8 cellular contexts compared by ENCODE assay signal in genomic region chr20:3890410-3890751, GRCh38. TPM values are rescaled to one million over a fixed set of nuclear protein-coding genes. Genes with fewer than 3 reads are reported as not detected.
DNase-seq lines count a peak whose midpoint lies in the region; ATAC-seq lines count a peak whose summit lies in the region.

No MANE protein-coding gene starts in this region.

- ATAC-seq in CD4-positive, CD25-positive, alpha-beta regulatory T cell (ENCODE audit: low read depth in 2 of 2): no peak
- ATAC-seq in stimulated activated memory B cell treated with anti-CD40 and anti-IgM and Interleukin-4, amounts not matched to agents 10 μg/mL and 1 μg/mL and 100 μg/mL, for 72 hours: no peak
- ATAC-seq in HG03469 (IDR thresholded peaks at IDR 0.05; ENCODE audit: unreplicated experiment) (no peak), esophagus mucosa (no peak)

- H3K36me3 Mint-ChIP-seq in CD4-positive, CD25-positive, alpha-beta regulatory T cell: peaks cover 21% of the 10 kb centered on the region
- peaks cover 45% of the 10 kb centered on the region for H3K36me3 Mint-ChIP-seq in activated T-helper 1 cell treated with anti-CD3 and anti-CD28 coated beads, Interleukin-12 subunit alpha, Interleukin-12 subunit beta, Interleukin-2, Interleukin-4 antibody, amounts not matched to agents 30 ng/mL and 10 ng/mL and 1 ng/mL, durations not matched to agents 14 hours and 24 hours and 36 hours (ENCODE audit: low read depth)
- H3K36me3 Mint-ChIP-seq in stimulated activated memory B cell treated with anti-CD40 and anti-IgM and Interleukin-4, amounts not matched to agents 10 μg/mL and 1 μg/mL and 100 μg/mL, for 72 hours: peaks cover 21% of the 10 kb centered on the region

- H3K27me3 Mint-ChIP-seq in CD4-positive, CD25-positive, alpha-beta regulatory T cell: peaks cover 6% of the 10 kb centered on the region
- no peaks in the 10 kb centered on the region for H3K27me3 Mint-ChIP-seq in activated T-helper 1 cell treated with anti-CD3 and anti-CD28 coated beads, Interleukin-12 subunit alpha, Interleukin-12 subunit beta, Interleukin-2, Interleukin-4 antibody, amounts not matched to agents 30 ng/mL and 10 ng/mL and 1 ng/mL, durations not matched to agents 14 hours and 24 hours and 36 hours (ENCODE audit: insufficient read depth)
- no peaks in the 10 kb centered on the region for H3K27me3 Mint-ChIP-seq in stimulated activated memory B cell treated with anti-CD40 and anti-IgM and Interleukin-4, amounts not matched to agents 10 μg/mL and 1 μg/mL and 100 μg/mL, for 72 hours

- intact Hi-C loops in activated T-helper 1 cell treated with anti-CD3 and anti-CD28 coated beads, Interleukin-12 subunit alpha, Interleukin-12 subunit beta, Interleukin-2, Interleukin-4 antibody, amounts not matched to agents 30 ng/mL and 10 ng/mL and 1 ng/mL, durations not matched to agents 14 hours and 24 hours and 36 hours (cut with micrococcal nuclease): loop anchor here (1.0 kb wide), 1 partner anchor 195 kb away; no protein-coding TSS in a partner anchor

- no peaks in the 10 kb centered on the region for H3K9me3 ChIP-seq in CD4-positive, CD25-positive, alpha-beta regulatory T cell (ENCODE audit: control insufficient read depth in 2 of 2, low read length in 2 of 2)
- no peaks in the 10 kb centered on the region for H3K9me3 ChIP-seq in iPS DF 6.9 (ENCODE audit: control insufficient read depth, insufficient read depth, low read length)

- WGBS in iPS DF 6.9 (ENCODE audit: insufficient coverage, insufficient read length): no CpG with 5 or more reads among the region's 3 CpGs

- peaks cover 0 to 1% (median 0%) of the 10 kb centered on the region in 7 donors for H3K9me3 Mint-ChIP-seq in CD4-positive, CD25-positive, alpha-beta regulatory T cell
- no peaks in the 10 kb centered on the region for H3K9me3 Mint-ChIP-seq in activated T-helper 1 cell treated with anti-CD3 and anti-CD28 coated beads, Interleukin-12 subunit alpha, Interleukin-12 subunit beta, Interleukin-2, Interleukin-4 antibody, amounts not matched to agents 30 ng/mL and 10 ng/mL and 1 ng/mL, durations not matched to agents 14 hours and 24 hours and 36 hours
- no peaks in the 10 kb centered on the region for H3K9me3 Mint-ChIP-seq in stimulated activated memory B cell treated with anti-CD40 and anti-IgM and Interleukin-4, amounts not matched to agents 10 μg/mL and 1 μg/mL and 100 μg/mL, for 72 hours

- no peaks in the 10 kb centered on the region for H3K36me3 ChIP-seq in CD4-positive, CD25-positive, alpha-beta regulatory T cell (ENCODE audit: control insufficient read depth, insufficient read depth, low read length)
- H3K36me3 ChIP-seq in iPS DF 6.9 (ENCODE audit: control insufficient read depth, insufficient read depth, low read length): peaks cover 4% of the 10 kb centered on the region; the same call in 1 of the 2 replicates

- peak overlapping the region; percentile 99 for H3K4me3 ChIP-seq in CD4-positive, CD25-positive, alpha-beta regulatory T cell (ENCODE audit: low read depth, low read length)
- H3K4me3 ChIP-seq in iPS DF 6.9 (ENCODE audit: low read length): peak overlapping the region; percentile 93

- no peaks in the 10 kb centered on the region for H3K27me3 ChIP-seq in CD4-positive, CD25-positive, alpha-beta regulatory T cell (ENCODE audit: control insufficient read depth, insufficient read depth, low read length)
- no peaks in the 10 kb centered on the region for H3K27me3 ChIP-seq in iPS DF 6.9 (ENCODE audit: control insufficient read depth, insufficient read depth, low read length)

- H3K4me1 ChIP-seq in CD4-positive, CD25-positive, alpha-beta regulatory T cell (ENCODE audit: control insufficient read depth, insufficient read depth, low read length, poor library complexity, severe bottlenecking): peaks cover 62% of the 10 kb centered on the region
- H3K4me1 ChIP-seq in iPS DF 6.9 (ENCODE audit: control insufficient read depth, insufficient read depth, low read length): peaks cover 4% of the 10 kb centered on the region; the same call in 1 of the 2 replicates

- H3K27ac ChIP-seq in CD4-positive, CD25-positive, alpha-beta regulatory T cell (ENCODE audit: insufficient read depth, low read length, poor library complexity, severe bottlenecking): peak overlapping the region; percentile 90
- H3K27ac ChIP-seq in iPS DF 6.9 (ENCODE audit: low read length): no peak overlapping the region

- DNase-seq in CD4-positive, CD25-positive, alpha-beta regulatory T cell: no peak
- DNase-seq in HuH-7 (ENCODE audit: low spot score) (peak; percentile 51), iPS DF 6.9 (ENCODE audit: low read depth, low spot score) (no peak), NCI-H1930 (lab: John Stamatoyannopoulos, UW) (no peak)
- no peak for DNase-seq in activated T-helper 1 cell treated with anti-CD3 and anti-CD28 coated beads, Interleukin-12 subunit alpha, Interleukin-12 subunit beta, Interleukin-2, Interleukin-4 antibody, amounts not matched to agents 30 ng/mL and 10 ng/mL and 1 ng/mL, durations not matched to agents 14 hours and 24 hours and 36 hours (ENCODE audit: low spot score)

- H3K27ac Mint-ChIP-seq in CD4-positive, CD25-positive, alpha-beta regulatory T cell: peak overlapping the region; percentile 94 to 99 (median 95)
- H3K27ac Mint-ChIP-seq in activated T-helper 1 cell treated with anti-CD3 and anti-CD28 coated beads, Interleukin-12 subunit alpha, Interleukin-12 subunit beta, Interleukin-2, Interleukin-4 antibody, amounts not matched to agents 30 ng/mL and 10 ng/mL and 1 ng/mL, durations not matched to agents 14 hours and 24 hours and 36 hours: peak overlapping the region; percentile 95
- peak overlapping the region; percentile 89 for H3K27ac Mint-ChIP-seq in stimulated activated memory B cell treated with anti-CD40 and anti-IgM and Interleukin-4, amounts not matched to agents 10 μg/mL and 1 μg/mL and 100 μg/mL, for 72 hours

- peaks cover 24 to 73% (median 50%) of the 10 kb centered on the region in 4 donors for H3K4me1 Mint-ChIP-seq in CD4-positive, CD25-positive, alpha-beta regulatory T cell
- H3K4me1 Mint-ChIP-seq in activated T-helper 1 cell treated with anti-CD3 and anti-CD28 coated beads, Interleukin-12 subunit alpha, Interleukin-12 subunit beta, Interleukin-2, Interleukin-4 antibody, amounts not matched to agents 30 ng/mL and 10 ng/mL and 1 ng/mL, durations not matched to agents 14 hours and 24 hours and 36 hours (ENCODE audit: low read depth): peaks cover 50% of the 10 kb centered on the region
- peaks cover 53% of the 10 kb centered on the region for H3K4me1 Mint-ChIP-seq in stimulated activated memory B cell treated with anti-CD40 and anti-IgM and Interleukin-4, amounts not matched to agents 10 μg/mL and 1 μg/mL and 100 μg/mL, for 72 hours

- H3K4me3 Mint-ChIP-seq in CD4-positive, CD25-positive, alpha-beta regulatory T cell: peak overlapping the region; percentile 98 to 99 (median 98)
- peak overlapping the region; percentile 100 for H3K4me3 Mint-ChIP-seq in activated T-helper 1 cell treated with anti-CD3 and anti-CD28 coated beads, Interleukin-12 subunit alpha, Interleukin-12 subunit beta, Interleukin-2, Interleukin-4 antibody, amounts not matched to agents 30 ng/mL and 10 ng/mL and 1 ng/mL, durations not matched to agents 14 hours and 24 hours and 36 hours
- H3K4me3 Mint-ChIP-seq in stimulated activated memory B cell treated with anti-CD40 and anti-IgM and Interleukin-4, amounts not matched to agents 10 μg/mL and 1 μg/mL and 100 μg/mL, for 72 hours: peak overlapping the region; percentile 91

RNA-seq across cellular contexts. Expression of gene PANK2, which starts 1.2 kb away (rescaled TPM):
- total RNA-seq in CD4-positive, CD25-positive, alpha-beta regulatory T cell: 63.2 TPM
- 10 to 100 TPM; 44.4 to 59.3 (median 49.8) TPM for polyA plus RNA-seq in CD4-positive, CD25-positive, alpha-beta regulatory T cell
- 51.4 and 54.6 TPM in 2 replicates for total RNA-seq in activated T-helper 1 cell treated with anti-CD3 and anti-CD28 coated beads, Interleukin-12 subunit alpha, Interleukin-12 subunit beta, Interleukin-2, Interleukin-4 antibody, amounts not matched to agents 30 ng/mL and 10 ng/mL and 1 ng/mL, durations not matched to agents 14 hours and 24 hours and 36 hours
- 26.2 TPM for total RNA-seq in esophagus mucosa

RNA-seq across cellular contexts. Expression of gene MAVS, which starts 43.7 kb away (rescaled TPM):
- 26.1 TPM for total RNA-seq in CD4-positive, CD25-positive, alpha-beta regulatory T cell
- 1 to 10 TPM; 3.5 to 4.7 (median 3.8) TPM for polyA plus RNA-seq in CD4-positive, CD25-positive, alpha-beta regulatory T cell
- total RNA-seq in activated T-helper 1 cell treated with anti-CD3 and anti-CD28 coated beads, Interleukin-12 subunit alpha, Interleukin-12 subunit beta, Interleukin-2, Interleukin-4 antibody, amounts not matched to agents 30 ng/mL and 10 ng/mL and 1 ng/mL, durations not matched to agents 14 hours and 24 hours and 36 hours: 40.8 TPM in 2 replicates
- 18.8 TPM for total RNA-seq in esophagus mucosa
